ENCODE assay signal across 9 cellular contexts in genomic region chr10:21993360-21994001, GRCh38. TPM values are rescaled to one million over a fixed set of nuclear protein-coding genes. Genes with fewer than 3 reads are reported as not detected.
DNase-seq lines count a peak whose midpoint lies in the region; ATAC-seq and TF ChIP-seq lines count a peak whose summit lies in the region.
"Had no signal": no experiment of that assay in that cellular context is flagged by ENCODE, and none has a peak within 500 bp of the region (broad histone marks: within the 10 kb centered on the region; RNA-seq: fewer than 3 reads in every experiment).

No MANE protein-coding gene starts in this region.

- POLR2A ChIA-PET in PC-9 (lab: Charles Lee; ENCODE audit: unreplicated experiment), result no interaction called here

- H3K27ac ChIP-seq in PC-9 (no peak overlapping the region), foreskin keratinocyte (no peak overlapping the region), thoracic aorta (no peak overlapping the region)

- intact Hi-C loops in PC-9 (cut with micrococcal nuclease; ENCODE audit: unreplicated experiment), result loop anchor here (1.0 to 2.0 kb wide), 2 partner anchors 995 to 1075 kb away; no protein-coding TSS in a partner anchor

- TF ChIP-seq CTCF in PC-9 (conservative IDR thresholded peaks at IDR 0.05), result peak; percentile 82
- peak; percentile 74 for TF ChIP-seq CTCF in foreskin keratinocyte (conservative IDR thresholded peaks at IDR 0.05)
- TF ChIP-seq CTCF in thoracic aorta (IDR thresholded peaks at IDR 0.05), result peak; percentile 43

- H3K4me3 ChIP-seq in PC-9 (no peak overlapping the region), thoracic aorta (no peak overlapping the region)

- H3K4me1 ChIP-seq in PC-9 (replicated peaks; ENCODE audit: insufficient read depth) (no peaks in the 10 kb centered on the region), foreskin keratinocyte (peaks cover 4% of the 10 kb centered on the region), thoracic aorta (ENCODE audit: control insufficient read depth in 1 of 2, low read depth in 2 of 2) (peaks cover 0 to 7% of the 10 kb centered on the region in 2 donors)

- H3K4me2 ChIP-seq in PC-9, result no peak overlapping the region

- no peak overlapping the region for H2AFZ ChIP-seq in PC-9

- BruUV-seq in PC-9 (replicated peaks; lab: Mats Ljungman, UMichigan), result no TSS peak

- ATAC-seq in foreskin keratinocyte, result no peak
- ATAC-seq in thoracic aorta (ENCODE audit: insufficient number of reproducible peaks, low FRiP score, low read depth), result no peak
- ATAC-seq in GM21529 (IDR thresholded peaks at IDR 0.05; ENCODE audit: unreplicated experiment), result no peak

- H3K9me3 ChIP-seq in PC-9 (ENCODE audit: insufficient read depth, low read depth) (no peaks in the 10 kb centered on the region), thoracic aorta (no peaks in the 10 kb centered on the region)

- H3K27me3 ChIP-seq in PC-9 (ENCODE audit: insufficient read depth, low read depth) (no peaks in the 10 kb centered on the region), foreskin keratinocyte (no peaks in the 10 kb centered on the region), thoracic aorta (replicated peaks; ENCODE audit: insufficient read depth) (no peaks in the 10 kb centered on the region)

- H3K9me2 ChIP-seq in PC-9 (ENCODE audit: insufficient read depth), result no peaks in the 10 kb centered on the region

- H3F3A ChIP-seq in PC-9 (ENCODE audit: insufficient read depth, low read depth), result no peaks in the 10 kb centered on the region

- no peaks in the 10 kb centered on the region for H4K20me1 ChIP-seq in PC-9 (ENCODE audit: insufficient read depth)

- H3K79me2 ChIP-seq in PC-9 (ENCODE audit: low read depth), result no peaks in the 10 kb centered on the region

- peak; percentile 1 for DNase-seq in SKM-1 treated with dmso at 0.1 percent for 144 hours (lab: John Stamatoyannopoulos, UW; ENCODE audit: unreplicated experiment)
- no peak for DNase-seq in SKM-1 (lab: John Stamatoyannopoulos, UW; ENCODE audit: unreplicated experiment)
- no peak for DNase-seq in PC-9
- DNase-seq in foreskin keratinocyte, result peak in 1 of 2 donors; percentile 7
- no peak for DNase-seq in thoracic aorta (ENCODE audit: low spot score)
- DNase-seq in stimulated activated CD4-positive, alpha-beta T cell treated with anti-CD3 and anti-CD28 coated beads, Interleukin-4, amount 100 ng/mL, for 4 hours, result no peak
- no peak for DNase-seq in NCI-H2081 treated with DMSO at 0.1 percent for 48 hours (lab: John Stamatoyannopoulos, UW)
- DNase-seq: activated B cell treated with CpG ODN at 0.5 μM for 24 hours had no signal

- H3K36me3 ChIP-seq in PC-9 (ENCODE audit: low read depth) (no peaks in the 10 kb centered on the region), thoracic aorta (no peaks in the 10 kb centered on the region)

- CTCF ChIA-PET in PC-9 (lab: Charles Lee), result interaction anchor here (0.6 kb wide), 3 partner anchors 1072 to 1483 kb away, joined by 3 read pairs; no protein-coding TSS in a partner anchor

RNA-seq across cellular contexts. Expression of gene DNAJC1, which starts 10.0 kb away (rescaled TPM):
- total RNA-seq in PC-9 (2021) (10.8 and 19.1 TPM in 2 replicates), foreskin keratinocyte (19.2 and 20.1 TPM in 2 replicates), thoracic aorta (100 to 1,000 TPM in 1 of 2 donors, 10 to 100 TPM in 1; 63.1 to 156 TPM)
- 17.9 and 18.1 TPM in 2 replicates for polyA plus RNA-seq in foreskin keratinocyte
